8 cellular contexts compared by ENCODE assay signal in the genomic region with DNA sequence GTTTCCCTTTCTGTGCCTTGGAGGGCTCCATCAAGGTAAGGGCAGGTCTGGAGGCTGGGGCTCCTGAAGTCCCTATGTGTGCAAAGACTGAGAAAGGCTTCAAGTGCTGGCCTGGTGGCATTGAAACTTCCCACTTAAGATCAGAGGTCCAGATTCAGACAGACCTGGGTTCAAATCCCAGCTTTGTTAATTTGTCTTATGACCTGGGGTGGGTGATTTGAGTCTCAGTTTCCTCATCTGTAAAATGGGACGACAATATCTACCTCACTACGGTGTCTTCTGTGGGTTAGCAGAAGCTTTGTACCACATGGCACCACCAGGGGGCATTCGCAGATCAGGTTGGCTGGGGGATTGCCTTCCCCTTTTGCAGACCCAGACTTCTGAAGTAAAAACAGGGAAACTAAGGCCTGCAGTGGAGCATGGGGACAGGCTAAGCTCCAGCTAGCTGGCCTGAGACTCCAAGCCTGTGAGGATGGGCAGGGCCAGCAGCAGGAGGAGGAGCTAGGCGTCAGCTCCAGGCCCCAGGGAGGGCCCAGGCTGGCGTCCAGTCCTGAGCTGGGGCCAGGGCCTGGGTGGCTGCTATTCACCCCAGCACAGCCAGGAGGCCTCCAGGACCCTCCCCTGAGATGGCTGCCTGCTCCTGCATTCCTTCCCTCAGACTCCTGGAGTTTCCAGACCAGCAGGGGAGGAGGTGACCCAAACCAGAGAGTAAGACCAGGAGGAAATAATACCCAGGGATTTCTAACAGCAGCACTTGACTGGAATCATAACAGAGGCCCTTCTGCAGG. TPM values are rescaled to one million over a fixed set of nuclear protein-coding genes. Genes with fewer than 3 reads are reported as not detected.
DNase-seq lines count a peak whose midpoint lies in the region; ATAC-seq and TF ChIP-seq lines count a peak whose summit lies in the region.

No MANE protein-coding gene starts in this region.

- H3K4me3 ChIP-seq in A673 (ENCODE audit: low read depth, low read length, poor library complexity, severe bottlenecking) (no peak overlapping the region), left lung (peak overlapping the region; percentile 89 to 96)

- POLR2A ChIA-PET in A673 (lab: Charles Lee; ENCODE audit: low non-redundant PET) = interaction anchor here (0.6 kb wide), 1 partner anchor 97 kb away, joined by 7 read pairs; no protein-coding TSS in a partner anchor

- no peak overlapping the region for H3K27ac ChIP-seq in A673 (ENCODE audit: low read depth, low read length, poor library complexity, severe bottlenecking)
- H3K27ac ChIP-seq in left lung = peak overlapping the region; percentile 85 to 88

- TF ChIP-seq CTCF in A673 (conservative IDR thresholded peaks at IDR 0.05; ENCODE audit: low read depth, low read length) (peak; percentile 88), left lung (IDR thresholded peaks at IDR 0.05) (peak; percentile 59 to 79)

- H3K36me3 ChIP-seq in A673 (ENCODE audit: insufficient read depth, low read length, poor library complexity, severe bottlenecking) (no peaks in the 10 kb centered on the region), left lung (peaks cover 0 to 27% of the 10 kb centered on the region in 2 donors)

- DNase-seq in A673 (ENCODE audit: low spot score) (peak; percentile 87), GM19238 (ENCODE audit: insufficient read length, low spot score) (peak; percentile 72), NCI-H524 (lab: John Stamatoyannopoulos, UW) (peak; percentile 77 to 89), dermis blood vessel endothelial cell (peak; percentile 94), left lung (peak; percentile 89 to 92)
- peak; percentile 91 to 93 for DNase-seq in activated CD4-positive, alpha-beta T cell treated with anti-CD3 and anti-CD28 coated beads, Interleukin-2, amount 50 U/mL, for 4 hours
- DNase-seq in stimulated activated CD4-positive, alpha-beta T cell treated with anti-CD3 and anti-CD28 coated beads, Interleukin-1b, Interleukin-23, amount 100 ng/mL, for 48 hours = peak; percentile 90

- no TSS peak for BruUV-seq in A673 (replicated peaks; lab: Mats Ljungman, UMichigan)

- intact Hi-C loops in A673 (cut with micrococcal nuclease; ENCODE audit: unreplicated experiment) = loop anchor here (1.0 to 10.0 kb wide), 6 partner anchors 25 to 317 kb away; partner anchors contain the start of gene TCN2
- intact Hi-C loops in left lung (cut with DNase I) = loop anchor here (5.0 to 10.0 kb wide), 2 partner anchors 97 to 99 kb away; partner anchors contain the start of gene RNF215 (in 2 of the 2)

- H3K4me1 ChIP-seq in A673 (ENCODE audit: insufficient read depth, low read length, poor library complexity, severe bottlenecking) = peaks cover 26% of the 10 kb centered on the region
- peaks cover 31 to 67% of the 10 kb centered on the region in 2 donors for H3K4me1 ChIP-seq in left lung

- CTCF ChIA-PET in A673 (lab: Charles Lee) = interaction anchor here (0.6 to 1.6 kb wide), 8 partner anchors 10 to 268 kb away, joined by 3 to 11 read pairs (median 4); partner anchors contain the start of genes CCDC157, RNF215 and SF3A1

- H3K9me3 ChIP-seq in A673 (ENCODE audit: low read depth, low read length, poor library complexity, severe bottlenecking) = no peaks in the 10 kb centered on the region
- no peaks in the 10 kb centered on the region for H3K9me3 ChIP-seq in left lung

- ATAC-seq in left lung (peak; percentile 75), GM19455 (IDR thresholded peaks at IDR 0.05; ENCODE audit: unreplicated experiment) (no peak)

- H3K27me3 ChIP-seq in A673 (replicated peaks; ENCODE audit: insufficient read depth, low read depth, low read length, poor library complexity) = no peaks in the 10 kb centered on the region
- H3K27me3 ChIP-seq in left lung = no peaks in the 10 kb centered on the region

RNA-seq across cellular contexts. Expression of gene CASTOR1, which starts 1.5 kb away (rescaled TPM):
- total RNA-seq in A673 (2021) = 2.0 and 5.5 TPM in 2 replicates
- total RNA-seq in dermis blood vessel endothelial cell = 8.5 and 14.7 TPM in 2 replicates
- total RNA-seq in left lung = 10 to 100 TPM; 12.4 to 12.8 TPM

RNA-seq across cellular contexts. Expression of gene OSM, which starts 21.2 kb away (rescaled TPM):
- total RNA-seq in A673 (2021) (not detected in 2 replicates), dermis blood vessel endothelial cell (not detected in 2 replicates), left lung (1 to 10 TPM; 4.8 to 6.3 TPM)

RNA-seq across cellular contexts. Expression of gene TBC1D10A, which starts 38.9 kb away (rescaled TPM):
- total RNA-seq in A673 (2021) = 8.4 and 10.6 TPM in 2 replicates
- 10.6 and 11.7 TPM in 2 replicates for total RNA-seq in dermis blood vessel endothelial cell
- total RNA-seq in left lung = 10 to 100 TPM; 21.7 to 25.4 TPM

RNA-seq across cellular contexts. Expression of gene LIF, which starts 41.3 kb away (rescaled TPM):
- total RNA-seq in A673 (2021) (0.24 and 0.59 TPM in 2 replicates), dermis blood vessel endothelial cell (1.1 and 1.7 TPM in 2 replicates), left lung (10 to 100 TPM in 1 of 2 donors, 1 to 10 TPM in 1; 8.1 to 10.7 TPM)
